ENCODE assay signal across 12 cellular contexts in the genomic region with DNA sequence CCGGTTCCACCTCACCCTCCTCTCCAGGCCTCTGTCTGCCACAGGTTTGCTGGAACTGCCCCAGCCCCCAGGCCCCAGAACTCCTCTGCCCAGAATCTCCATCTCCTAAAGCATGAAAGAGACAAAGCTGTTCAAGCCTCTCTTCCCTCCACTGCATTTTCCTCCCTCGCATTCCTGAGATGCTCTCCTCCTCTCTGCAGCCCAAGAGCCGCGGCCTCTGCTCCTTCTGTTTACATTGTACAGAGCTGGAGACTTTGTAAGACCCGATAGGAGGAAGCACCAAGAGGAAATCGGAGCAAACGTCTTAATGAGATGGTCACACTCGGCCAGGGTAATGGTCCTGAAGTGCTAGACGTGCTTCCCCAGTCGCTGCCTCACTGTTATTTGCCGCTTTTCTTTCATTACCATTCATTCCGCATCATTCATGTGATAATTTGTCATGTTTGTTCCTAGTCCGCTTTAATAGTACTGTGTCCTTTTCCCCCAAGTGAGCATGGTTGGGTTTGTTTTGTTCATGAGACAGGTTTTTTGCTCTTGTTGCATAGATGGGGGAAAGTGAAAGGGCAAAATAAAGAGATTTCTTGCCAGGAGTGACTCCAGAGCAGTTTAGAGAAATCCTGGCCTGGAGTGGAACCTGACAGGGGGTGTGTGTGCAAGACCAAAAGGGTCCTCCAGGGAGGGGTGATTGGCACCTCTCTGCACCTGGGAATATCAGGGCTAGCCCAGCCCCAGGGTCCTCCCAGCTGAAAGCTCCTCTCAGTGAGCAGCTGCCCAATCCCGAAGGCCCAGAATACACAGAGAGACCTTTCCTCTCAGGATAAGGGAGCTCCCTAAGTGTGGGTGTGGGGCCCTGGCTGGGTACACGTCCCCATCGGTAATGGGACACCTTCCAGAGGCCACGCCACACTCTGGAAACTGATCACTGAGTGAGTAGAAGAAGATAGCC. TPM values are rescaled to one million over a fixed set of nuclear protein-coding genes. Genes with fewer than 3 reads are reported as not detected.
DNase-seq lines count a peak whose midpoint lies in the region; ATAC-seq and TF ChIP-seq lines count a peak whose summit lies in the region.
"Had no signal": no experiment of that assay in that cellular context is flagged by ENCODE, and none has a peak within 500 bp of the region (broad histone marks: within the 10 kb centered on the region; RNA-seq: fewer than 3 reads in every experiment).

No MANE protein-coding gene starts in this region.

- no peaks in the 10 kb centered on the region for H3K27me3 Mint-ChIP-seq in CD8-positive, alpha-beta T cell (ENCODE audit: low read depth)

- peaks cover 24% of the 10 kb centered on the region for H3K4me1 ChIP-seq in HAP-1
- peaks cover 7% of the 10 kb centered on the region for H3K4me1 ChIP-seq in adipocyte (ENCODE audit: control insufficient read depth, insufficient read depth, low read length)
- peaks cover under 1% of the 10 kb centered on the region for H3K4me1 ChIP-seq in CD8-positive, alpha-beta T cell (ENCODE audit: insufficient read depth, low read length)

- no peak overlapping the region for H3K4me3 ChIP-seq in HAP-1
- peak overlapping the region; percentile 19 for H3K4me3 ChIP-seq in adipocyte (ENCODE audit: low read length)
- H3K4me3 ChIP-seq in CD8-positive, alpha-beta T cell (ENCODE audit: low read depth, low read length): no peak overlapping the region
- H3K4me3 ChIP-seq: SK-N-MC had no signal

- H3K36me3 ChIP-seq in HAP-1 (replicated peaks): no peaks in the 10 kb centered on the region
- no peaks in the 10 kb centered on the region for H3K36me3 ChIP-seq in adipocyte (ENCODE audit: control insufficient read depth, insufficient read depth, low read length, severe bottlenecking)
- H3K36me3 ChIP-seq in CD8-positive, alpha-beta T cell (ENCODE audit: insufficient read depth, low read length): no peaks in the 10 kb centered on the region

- no peak for TF ChIP-seq CTCF in CD8-positive, alpha-beta T cell (IDR thresholded peaks at IDR 0.05)

- H3K27me3 ChIP-seq in HAP-1 (ENCODE audit: low read depth) (no peaks in the 10 kb centered on the region), adipocyte (replicated peaks; ENCODE audit: control insufficient read depth, insufficient read depth, low read length) (peaks cover 4% of the 10 kb centered on the region)
- H3K27me3 ChIP-seq in CD8-positive, alpha-beta T cell (ENCODE audit: insufficient read depth, low read length): no peaks in the 10 kb centered on the region

- POLR2A ChIA-PET in CD8-positive, alpha-beta T cell (lab: Charles Lee): no interaction called here

- H3K27ac ChIP-seq in CD8-positive, alpha-beta T cell (ENCODE audit: low read depth, low read length): no peak overlapping the region
- H3K27ac ChIP-seq: SK-N-MC had no signal

- no peaks in the 10 kb centered on the region for H3K9me3 ChIP-seq in HAP-1
- H3K9me3 ChIP-seq in adipocyte (ENCODE audit: control insufficient read depth, low read length): no peaks in the 10 kb centered on the region
- no peaks in the 10 kb centered on the region for H3K9me3 ChIP-seq in CD8-positive, alpha-beta T cell (ENCODE audit: low read length)

- H3K4me3 Mint-ChIP-seq in CD8-positive, alpha-beta T cell: no peak overlapping the region
- H3K4me3 Mint-ChIP-seq: naive B cell had no signal

- CTCF ChIA-PET in CD8-positive, alpha-beta T cell (lab: Charles Lee): no interaction called here

- DNase-seq in HAP-1 (ENCODE audit: low spot score in 2 of 2) (peak; percentile 64 to 67), adipocyte (ENCODE audit: low read depth) (peak; percentile 60), iris pigment epithelial cell (ENCODE audit: low read depth) (peak; percentile 47), retina (peak; percentile 61), SHP77 (lab: John Stamatoyannopoulos, UW) (no peak)
- DNase-seq in CD8-positive, alpha-beta T cell: no peak
- DNase-seq: DMS153, naive B cell, NCI-H2081 treated with DMSO at 0.1 percent for 48 hours had no signal

- ATAC-seq in HG03139 (IDR thresholded peaks at IDR 0.05; ENCODE audit: unreplicated experiment): no peak
- no peak for ATAC-seq in HG03108 (IDR thresholded peaks at IDR 0.05; ENCODE audit: unreplicated experiment)
- ATAC-seq in CD8-positive, alpha-beta T cell: no peak

- no peak overlapping the region for H3K27ac Mint-ChIP-seq in CD8-positive, alpha-beta T cell
- H3K27ac Mint-ChIP-seq: naive B cell had no signal

- H3K36me3 Mint-ChIP-seq in CD8-positive, alpha-beta T cell: no peaks in the 10 kb centered on the region
- H3K36me3 Mint-ChIP-seq: naive B cell had no signal

- H3K4me1 Mint-ChIP-seq in CD8-positive, alpha-beta T cell (ENCODE audit: low read depth): peaks cover 2% of the 10 kb centered on the region

- no peaks in the 10 kb centered on the region for H3K9me3 Mint-ChIP-seq in CD8-positive, alpha-beta T cell

- in situ Hi-C loops in HAP-1 (cut with MboI; ENCODE audit: low sequenced_read_pairs): no loop called here

- no peak overlapping the region for H3K9ac ChIP-seq in adipocyte (ENCODE audit: low read length)

- intact Hi-C loops in CD8-positive, alpha-beta T cell (cut with DNase I, micrococcal nuclease): no loop called here

RNA-seq across cellular contexts. Expression of gene ID2, which starts 44.9 kb away (rescaled TPM):
- total RNA-seq in CD8-positive, alpha-beta T cell: 100 to 1,000 TPM; 290 to 298 TPM

Comparison
In these comparisons a context has a peak if more than half of its experiments do, and no peak if none do; other contexts are left out.
1. DNase-seq: peak in HAP-1 (2 of 2), adipocyte (single experiment), iris pigment epithelial cell (single experiment) and retina (single experiment); none in SHP77 (0 of 2) and CD8-positive, alpha-beta T cell (0 of 7).